1 cellular context compared by ENCODE assay signal in the genomic region with DNA sequence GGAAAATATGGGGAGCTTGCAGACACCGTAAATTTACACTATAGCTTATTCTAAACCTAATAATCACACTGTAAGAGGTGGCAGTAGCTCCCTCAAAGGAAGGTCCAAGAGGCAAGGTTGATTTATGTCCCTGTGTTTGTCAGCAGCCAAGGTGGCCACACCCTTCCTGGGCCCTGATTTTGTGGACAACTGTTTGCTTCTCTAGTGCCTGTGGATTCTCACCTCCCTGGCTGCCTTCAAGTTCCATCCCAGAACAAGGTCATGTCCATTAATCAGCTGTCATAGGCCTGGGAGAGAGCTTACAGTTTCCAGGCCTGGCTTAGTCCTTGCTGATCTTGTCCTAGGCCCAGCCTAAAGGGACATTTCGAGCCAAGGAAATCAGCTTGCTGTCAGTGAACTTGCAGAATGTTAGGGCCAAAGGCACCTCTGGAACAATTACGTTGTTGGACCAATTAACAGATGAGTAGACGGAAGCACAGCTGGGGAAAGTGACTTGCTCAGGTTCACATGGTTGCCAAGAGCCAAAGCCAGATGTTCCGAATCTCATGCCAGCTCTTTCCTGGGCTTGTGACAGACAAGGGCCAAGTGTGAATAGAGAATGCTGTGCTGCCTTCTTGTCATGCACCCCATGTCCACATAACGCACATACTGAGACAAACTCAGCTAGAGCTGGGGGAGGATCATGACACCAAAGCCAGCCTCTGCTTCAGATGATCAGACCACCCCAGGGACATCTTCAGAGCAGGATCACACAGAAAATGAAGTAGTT.
TF ChIP-seq lines count a peak whose summit lies in the region.

No MANE protein-coding gene starts in this region.

TF ChIP-seq in K562, 482 proteins besides CTCF, POLR2A, EP300 and RAD21 (continued from another document):
- TF ChIP-seq, protein P1, sequence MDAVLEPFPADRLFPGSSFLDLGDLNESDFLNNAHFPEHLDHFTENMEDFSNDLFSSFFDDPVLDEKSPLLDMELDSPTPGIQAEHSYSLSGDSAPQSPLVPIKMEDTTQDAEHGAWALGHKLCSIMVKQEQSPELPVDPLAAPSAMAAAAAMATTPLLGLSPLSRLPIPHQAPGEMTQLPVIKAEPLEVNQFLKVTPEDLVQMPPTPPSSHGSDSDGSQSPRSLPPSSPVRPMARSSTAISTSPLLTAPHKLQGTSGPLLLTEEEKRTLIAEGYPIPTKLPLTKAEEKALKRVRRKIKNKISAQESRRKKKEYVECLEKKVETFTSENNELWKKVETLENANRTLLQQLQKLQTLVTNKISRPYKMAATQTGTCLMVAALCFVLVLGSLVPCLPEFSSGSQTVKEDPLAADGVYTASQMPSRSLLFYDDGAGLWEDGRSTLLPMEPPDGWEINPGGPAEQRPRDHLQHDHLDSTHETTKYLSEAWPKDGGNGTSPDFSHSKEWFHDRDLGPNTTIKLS (IDR thresholded peaks at IDR 0.05; ENCODE audit: borderline replicate concordance, low read depth), result no peak
- TF ChIP-seq, protein P2, sequence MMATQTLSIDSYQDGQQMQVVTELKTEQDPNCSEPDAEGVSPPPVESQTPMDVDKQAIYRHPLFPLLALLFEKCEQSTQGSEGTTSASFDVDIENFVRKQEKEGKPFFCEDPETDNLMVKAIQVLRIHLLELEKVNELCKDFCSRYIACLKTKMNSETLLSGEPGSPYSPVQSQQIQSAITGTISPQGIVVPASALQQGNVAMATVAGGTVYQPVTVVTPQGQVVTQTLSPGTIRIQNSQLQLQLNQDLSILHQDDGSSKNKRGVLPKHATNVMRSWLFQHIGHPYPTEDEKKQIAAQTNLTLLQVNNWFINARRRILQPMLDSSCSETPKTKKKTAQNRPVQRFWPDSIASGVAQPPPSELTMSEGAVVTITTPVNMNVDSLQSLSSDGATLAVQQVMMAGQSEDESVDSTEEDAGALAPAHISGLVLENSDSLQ (IDR thresholded peaks at IDR 0.05), result peak; percentile 63
- no peak for TF ChIP-seq SREBF2 (CRISPR knock-in tag; IDR thresholded peaks at IDR 0.05)
- TF ChIP-seq ZFP1 (CRISPR knock-in tag; IDR thresholded peaks at IDR 0.05), result no peak
- TF ChIP-seq, protein P3, sequence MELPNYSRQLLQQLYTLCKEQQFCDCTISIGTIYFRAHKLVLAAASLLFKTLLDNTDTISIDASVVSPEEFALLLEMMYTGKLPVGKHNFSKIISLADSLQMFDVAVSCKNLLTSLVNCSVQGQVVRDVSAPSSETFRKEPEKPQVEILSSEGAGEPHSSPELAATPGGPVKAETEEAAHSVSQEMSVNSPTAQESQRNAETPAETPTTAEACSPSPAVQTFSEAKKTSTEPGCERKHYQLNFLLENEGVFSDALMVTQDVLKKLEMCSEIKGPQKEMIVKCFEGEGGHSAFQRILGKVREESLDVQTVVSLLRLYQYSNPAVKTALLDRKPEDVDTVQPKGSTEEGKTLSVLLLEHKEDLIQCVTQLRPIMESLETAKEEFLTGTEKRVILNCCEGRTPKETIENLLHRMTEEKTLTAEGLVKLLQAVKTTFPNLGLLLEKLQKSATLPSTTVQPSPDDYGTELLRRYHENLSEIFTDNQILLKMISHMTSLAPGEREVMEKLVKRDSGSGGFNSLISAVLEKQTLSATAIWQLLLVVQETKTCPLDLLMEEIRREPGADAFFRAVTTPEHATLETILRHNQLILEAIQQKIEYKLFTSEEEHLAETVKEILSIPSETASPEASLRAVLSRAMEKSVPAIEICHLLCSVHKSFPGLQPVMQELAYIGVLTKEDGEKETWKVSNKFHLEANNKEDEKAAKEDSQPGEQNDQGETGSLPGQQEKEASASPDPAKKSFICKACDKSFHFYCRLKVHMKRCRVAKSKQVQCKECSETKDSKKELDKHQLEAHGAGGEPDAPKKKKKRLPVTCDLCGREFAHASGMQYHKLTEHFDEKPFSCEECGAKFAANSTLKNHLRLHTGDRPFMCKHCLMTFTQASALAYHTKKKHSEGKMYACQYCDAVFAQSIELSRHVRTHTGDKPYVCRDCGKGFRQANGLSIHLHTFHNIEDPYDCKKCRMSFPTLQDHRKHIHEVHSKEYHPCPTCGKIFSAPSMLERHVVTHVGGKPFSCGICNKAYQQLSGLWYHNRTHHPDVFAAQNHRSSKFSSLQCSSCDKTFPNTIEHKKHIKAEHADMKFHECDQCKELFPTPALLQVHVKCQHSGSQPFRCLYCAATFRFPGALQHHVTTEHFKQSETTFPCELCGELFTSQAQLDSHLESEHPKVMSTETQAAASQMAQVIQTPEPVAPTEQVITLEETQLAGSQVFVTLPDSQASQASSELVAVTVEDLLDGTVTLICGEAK (IDR thresholded peaks at IDR 0.05), result no peak
- TF ChIP-seq, protein P3 (CRISPR knock-in tag; IDR thresholded peaks at IDR 0.05), result no peak
- TF ChIP-seq JUNB (CRISPR knock-in tag; conservative IDR thresholded peaks at IDR 0.05), result no peak
- TF ChIP-seq CEBPG (CRISPR knock-in tag; IDR thresholded peaks at IDR 0.05), result no peak
- TF ChIP-seq CEBPG (tag; conservative IDR thresholded peaks at IDR 0.05 in 1 of 2, IDR thresholded peaks at IDR 0.05 in 1 of 2), result no peak
